In genomic region chr1:96580920-96581319, GRCh38 we compare ENCODE assay signal across 12 cellular contexts.
"Had no signal": no experiment of that assay in that cellular context is flagged by ENCODE, and none has a peak within 500 bp of the region (broad histone marks: within the 10 kb centered on the region; RNA-seq: fewer than 3 reads in every experiment).

No MANE protein-coding gene starts in this region.

- H3K27me3 ChIP-seq: ascending aorta, breast epithelium, thyroid gland had no signal

- H3K4me1 ChIP-seq: ascending aorta, breast epithelium, thyroid gland had no signal

- H3K9me3 ChIP-seq: ascending aorta, breast epithelium, thyroid gland had no signal

- H3K4me3 ChIP-seq: ascending aorta, breast epithelium, thyroid gland had no signal

- H3K36me3 ChIP-seq: ascending aorta, breast epithelium, thyroid gland had no signal

- H3K27ac ChIP-seq: ascending aorta, breast epithelium, epithelial cell of prostate, thyroid gland had no signal

- DNase-seq: activated naive CD4-positive, alpha-beta T cell treated with anti-CD3 and anti-CD28 coated beads, Interleukin-2, amount 10 ng/mL, durations not matched to agents 7 days and 5 days; activated T-cell treated with anti-CD3 and anti-CD28 coated beads, Interleukin-2, amount 50 U/mL, for 1 hour; cerebellar nuclear complex; effector memory CD4-positive, alpha-beta T cell; head of caudate nucleus; stimulated activated CD4-positive, alpha-beta T cell treated with anti-CD3 and anti-CD28 coated beads, Interleukin-2, amount 100 ng/mL, for 48 hours; stimulated activated naive B cell treated with anti-CD40 and anti-IgM and Interleukin-4, amounts not matched to agents 10 μg/mL and 1 μg/mL and 100 μg/mL, for 72 hours had no signal

- ATAC-seq: activated CD4-positive, CD25-positive, alpha-beta regulatory T cell treated with anti-CD3 and anti-CD28 coated beads, Interleukin-2, amount 50 U/mL, for 24 hours; stimulated activated naive B cell treated with anti-CD40 and anti-IgM and Interleukin-4, amounts not matched to agents 10 μg/mL and 1 μg/mL and 100 μg/mL, for 72 hours had no signal
